Comparison of ENCODE assay signal across 10 cellular contexts in genomic region chr12:53327435-53328042, GRCh38. TPM values are rescaled to one million over a fixed set of nuclear protein-coding genes. Genes with fewer than 3 reads are reported as not detected.
A peak's percentile ranks its signal among the peaks of the same experiment; 100 is the strongest.
DNase-seq lines count a peak whose midpoint lies in the region; ATAC-seq and TF ChIP-seq lines count a peak whose summit lies in the region.
"Had no signal": no experiment of that assay in that cellular context is flagged by ENCODE, and none has a peak within 500 bp of the region (broad histone marks: within the 10 kb centered on the region; RNA-seq: fewer than 3 reads in every experiment).

No MANE protein-coding gene starts in this region.

- TF ChIP-seq CTCF in BJ (IDR thresholded peaks at IDR 0.05; ENCODE audit: insufficient read depth, low read depth, low read length) (peak; percentile 37), lower lobe of right lung (IDR thresholded peaks at IDR 0.05) (peak; percentile 40)

- ATAC-seq in lower lobe of right lung (no peak), HG02623 (IDR thresholded peaks at IDR 0.05; ENCODE audit: unreplicated experiment) (no peak)

- intact Hi-C loops in lower lobe of right lung (cut with DNase I): no loop called here

- H3K27me3 ChIP-seq in BJ (ENCODE audit: control insufficient read depth, insufficient read depth, low read length): peaks cover 10% of the 10 kb centered on the region
- peaks cover 3% of the 10 kb centered on the region for H3K27me3 ChIP-seq in lower lobe of right lung (ENCODE audit: low read depth)
- H3K27me3 ChIP-seq: SJSA1 had no signal

- H3K27ac ChIP-seq in lower lobe of right lung: no peak overlapping the region
- H3K27ac ChIP-seq: SJSA1 had no signal

- CTCF ChIA-PET in BJ (lab: Yijun Ruan, JAX): interaction anchor here (0.5 to 12.8 kb wide), 10 partner anchors 8 to 182 kb away, joined by 3 to 210 read pairs (median 4); partner anchors contain the start of genes AMHR2 and SP7

- H3K4me1 ChIP-seq in lower lobe of right lung: peaks cover 20% of the 10 kb centered on the region

- DNase-seq in BJ (ENCODE audit: low read depth) (no peak), HT-29 (ENCODE audit: low spot score) (peak; percentile 32), astrocyte of the hippocampus (ENCODE audit: low read depth, low spot score) (peak; percentile 25), lower lobe of right lung (no peak), NCI-H1048 (lab: John Stamatoyannopoulos, UW) (no peak), T-helper 1 cell (no peak), NCI-H1105 treated with DMSO at 0.1 percent for 48 hours (lab: John Stamatoyannopoulos, UW) (no peak)

- H3K4me3 ChIP-seq in BJ (ENCODE audit: low read depth, low read length) (no peak overlapping the region), lower lobe of right lung (no peak overlapping the region)
- H3K4me3 ChIP-seq: SJSA1 had no signal

- no peaks in the 10 kb centered on the region for H3K9me3 ChIP-seq in lower lobe of right lung
- H3K9me3 ChIP-seq: SJSA1 had no signal

- POLR2A ChIA-PET in BJ (lab: Charles Lee): interaction anchor here (0.6 kb wide), 1 partner anchor 70 kb away, joined by 3 read pairs; no protein-coding TSS in a partner anchor

- no peaks in the 10 kb centered on the region for H3K36me3 ChIP-seq in BJ (ENCODE audit: control insufficient read depth, insufficient read depth, low read length)
- H3K36me3 ChIP-seq in lower lobe of right lung: no peaks in the 10 kb centered on the region
- H3K36me3 ChIP-seq: SJSA1 had no signal

RNA-seq across cellular contexts. Expression of gene AAAS, which starts 6.1 kb away (rescaled TPM):
- polyA plus RNA-seq in BJ (2011; rRNA removed): 53.3 and 84.3 TPM in 2 replicates
- 41.1 and 75.1 TPM in 2 replicates for polyA minus RNA-seq in BJ (2011; rRNA and poly(A)+ RNA removed)
- 68.4 and 70.6 TPM in 2 replicates for total RNA-seq in HT-29 (2014; rRNA removed; shearing (Covaris generic))
- total RNA-seq in lower lobe of right lung: 45.2 TPM

RNA-seq across cellular contexts. Expression of gene SP7, which starts 8.6 kb away (rescaled TPM):
- not detected in 2 replicates for polyA plus RNA-seq in BJ (2011; rRNA removed)
- polyA minus RNA-seq in BJ (2011; rRNA and poly(A)+ RNA removed): not detected in 2 replicates
- not detected in 2 replicates for total RNA-seq in HT-29 (2014; rRNA removed; shearing (Covaris generic))
- total RNA-seq in lower lobe of right lung: not detected
- total RNA-seq: astrocyte, SJSA1 had no signal

RNA-seq across cellular contexts. Expression of gene MYG1, which starts 28.0 kb away (rescaled TPM):
- polyA plus RNA-seq in BJ (2011; rRNA removed): 49.7 and 78.3 TPM in 2 replicates
- 31.6 and 45.4 TPM in 2 replicates for polyA minus RNA-seq in BJ (2011; rRNA and poly(A)+ RNA removed)
- 92.5 and 106 TPM in 2 replicates for total RNA-seq in HT-29 (2014; rRNA removed; shearing (Covaris generic))
- total RNA-seq in lower lobe of right lung: 35.3 TPM

RNA-seq across cellular contexts. Expression of gene PFDN5, which starts 32.2 kb away (rescaled TPM):
- 965 and 1,130 TPM in 2 replicates for polyA plus RNA-seq in BJ (2011; rRNA removed)
- 129 and 175 TPM in 2 replicates for polyA minus RNA-seq in BJ (2011; rRNA and poly(A)+ RNA removed)
- 219 and 260 TPM in 2 replicates for total RNA-seq in HT-29 (2014; rRNA removed; shearing (Covaris generic))
- 474 TPM for total RNA-seq in lower lobe of right lung

RNA-seq across cellular contexts. Expression of gene SP1, which starts 52.4 kb away (rescaled TPM):
- 44.4 and 58.2 TPM in 2 replicates for polyA plus RNA-seq in BJ (2011; rRNA removed)
- polyA minus RNA-seq in BJ (2011; rRNA and poly(A)+ RNA removed): 82.8 and 123 TPM in 2 replicates
- total RNA-seq in HT-29 (2014; rRNA removed; shearing (Covaris generic)): 52.0 and 56.5 TPM in 2 replicates
- 91.1 TPM for total RNA-seq in lower lobe of right lung

Comparison
In these comparisons a context has a peak if more than half of its experiments do, and no peak if none do; other contexts are left out.
1. DNase-seq: peak in HT-29 (single experiment) and astrocyte of the hippocampus (single experiment); none in BJ (single experiment), lower lobe of right lung (single experiment), NCI-H1048 (single experiment), T-helper 1 cell (0 of 5) and NCI-H1105 treated with DMSO at 0.1 percent for 48 hours (single experiment).